In the genomic region with DNA sequence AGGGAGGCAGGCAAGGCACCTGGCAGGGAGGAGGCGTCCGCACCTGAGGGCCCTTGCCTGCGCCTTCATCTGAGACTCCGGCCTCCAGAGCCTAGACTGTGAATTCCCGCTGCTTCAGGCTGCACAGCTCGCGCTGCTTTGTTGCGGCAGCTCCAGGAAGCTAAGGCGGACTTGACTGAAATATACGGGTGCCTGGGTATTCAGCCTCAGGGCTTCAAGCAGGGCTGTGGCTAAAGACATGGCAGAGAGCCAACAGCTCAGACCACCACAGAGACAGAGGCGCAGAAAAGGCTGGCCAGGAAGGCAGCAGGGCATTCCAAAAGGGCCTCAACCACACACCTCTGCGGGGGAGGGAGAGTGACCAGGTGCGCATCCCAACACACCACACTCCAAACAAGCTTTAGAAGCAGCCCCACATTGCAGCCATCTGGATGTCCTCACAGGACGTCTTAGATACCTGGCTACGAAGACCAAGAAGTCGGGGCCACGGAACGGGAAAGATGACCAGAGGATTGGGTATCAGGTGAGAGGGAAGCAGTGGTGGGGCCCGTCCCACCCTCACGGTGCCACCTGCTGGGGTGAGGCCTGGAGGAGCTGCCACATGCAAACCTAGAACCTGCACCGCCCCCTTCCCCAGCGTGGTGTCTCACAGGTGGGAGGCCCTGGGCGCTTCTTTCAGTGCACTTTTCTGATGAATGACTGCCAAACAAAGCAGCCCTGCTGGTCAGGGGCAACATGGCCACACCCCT, we compare ENCODE assay signal across 1 cellular context.
TF ChIP-seq lines count a peak whose summit lies in the region.

No MANE protein-coding gene starts in this region.

TF ChIP-seq in IMR-90, 13 proteins besides CTCF, POLR2A, EP300 and RAD21:
- no peak for TF ChIP-seq MAFK (IDR thresholded peaks at IDR 0.05; ENCODE audit: low read depth, low read length)
- TF ChIP-seq SMC3 (IDR thresholded peaks at IDR 0.05; ENCODE audit: low read depth, low read length), result no peak
- no peak for TF ChIP-seq BHLHE40 (IDR thresholded peaks at IDR 0.05; ENCODE audit: low read depth, low read length)
- TF ChIP-seq FOS (IDR thresholded peaks at IDR 0.05; ENCODE audit: low read depth, low read length), result no peak
- TF ChIP-seq MAZ (IDR thresholded peaks at IDR 0.05; ENCODE audit: borderline replicate concordance, low read depth, low read length), result no peak
- TF ChIP-seq CEBPB (IDR thresholded peaks at IDR 0.05; ENCODE audit: low read depth, low read length), result no peak
- no peak for TF ChIP-seq USF2 (IDR thresholded peaks at IDR 0.05; ENCODE audit: low read depth, low read length)
- no peak for TF ChIP-seq CHD1 (IDR thresholded peaks at IDR 0.05; ENCODE audit: low read depth, low read length)
- TF ChIP-seq, protein P1, sequence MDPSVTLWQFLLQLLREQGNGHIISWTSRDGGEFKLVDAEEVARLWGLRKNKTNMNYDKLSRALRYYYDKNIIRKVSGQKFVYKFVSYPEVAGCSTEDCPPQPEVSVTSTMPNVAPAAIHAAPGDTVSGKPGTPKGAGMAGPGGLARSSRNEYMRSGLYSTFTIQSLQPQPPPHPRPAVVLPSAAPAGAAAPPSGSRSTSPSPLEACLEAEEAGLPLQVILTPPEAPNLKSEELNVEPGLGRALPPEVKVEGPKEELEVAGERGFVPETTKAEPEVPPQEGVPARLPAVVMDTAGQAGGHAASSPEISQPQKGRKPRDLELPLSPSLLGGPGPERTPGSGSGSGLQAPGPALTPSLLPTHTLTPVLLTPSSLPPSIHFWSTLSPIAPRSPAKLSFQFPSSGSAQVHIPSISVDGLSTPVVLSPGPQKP (IDR thresholded peaks at IDR 0.05; ENCODE audit: borderline replicate concordance, low read depth, low read length), result no peak
- no peak for TF ChIP-seq RFX5 (IDR thresholded peaks at IDR 0.05; ENCODE audit: low read depth, low read length)
